Comparison of ENCODE assay signal across 33 cellular contexts in genomic region chr18:28458751-28459150, GRCh38.
"Had no signal": no experiment of that assay in that cellular context is flagged by ENCODE, and none has a peak within 500 bp of the region (broad histone marks: within the 10 kb centered on the region; RNA-seq: fewer than 3 reads in every experiment).

No MANE protein-coding gene starts in this region.

- FAIRE-seq: astrocyte, TTC549 had no signal

- ATAC-seq: activated CD8-positive, alpha-beta T cell treated with anti-CD3 and anti-CD28 coated beads for 36 hours; activated naive CD4-positive, alpha-beta T cell treated with anti-CD3 and anti-CD28 coated beads, Interleukin-2, amount 50 U/mL, for 72 hours; activated T-cell treated with anti-CD3 and anti-CD28 coated beads, Interleukin-2, amount 50 U/mL, for 4 hours; activated T-cell treated with anti-CD3 and anti-CD28 coated beads, Interleukin-2, amount 50 U/mL, for 72 hours; activated T-helper 17 cell treated with anti-CD3 and anti-CD28 coated beads, Interleukin-2, amount 50 U/mL, for 72 hours; body of pancreas had no signal

- H3K4me3 ChIP-seq: adrenal gland, body of pancreas, breast epithelium had no signal

- H3K27ac ChIP-seq: adrenal gland, body of pancreas, brain microvascular endothelial cell, breast epithelium, VCaP had no signal

- H3K9me3 ChIP-seq: adrenal gland, body of pancreas, breast epithelium had no signal

- DNase-seq: activated B cell treated with CpG ODN at 0.5 μM for 24 hours; activated CD4-positive, alpha-beta memory T cell treated with anti-CD3 and anti-CD28 coated beads for 36 hours; activated CD4-positive, alpha-beta T cell treated with anti-CD3 and anti-CD28 coated beads for 4 hours; activated CD4-positive, alpha-beta T cell treated with anti-CD3 and anti-CD28 coated beads, Interleukin-2, amount 10 ng/mL, durations not matched to agents 24 days and 14 days; activated CD4-positive, alpha-beta T cell treated with anti-CD3 and anti-CD28 coated beads, Interleukin-2, amount 50 U/mL, for 1 hour; activated CD4-positive, alpha-beta T cell treated with anti-CD3 and anti-CD28 coated beads, Interleukin-2, amount 50 U/mL, for 4 hours; activated CD4-positive, CD25-positive, alpha-beta regulatory T cell treated with anti-CD3 and anti-CD28 coated beads, Interleukin-2, amount 50 U/mL, for 72 hours; activated CD8-positive, alpha-beta memory T cell treated with anti-CD3 and anti-CD28 coated beads, Interleukin-2, amount 50 U/mL, for 4 hours; activated CD8-positive, alpha-beta T cell treated with anti-CD3 and anti-CD28 coated beads for 36 hours; activated effector memory CD4-positive, alpha-beta T cell treated with anti-CD3 and anti-CD28 coated beads, Interleukin-2, amount 50 U/mL, for 16 hours; activated gamma-delta T cell treated with Interleukin-2 at 50 U/mL for 16 hours; activated naive CD4-positive, alpha-beta T cell; activated naive CD4-positive, alpha-beta T cell treated with anti-CD3 and anti-CD28 coated beads for 36 hours; activated naive CD4-positive, alpha-beta T cell treated with anti-CD3 and anti-CD28 coated beads, Interleukin-2, amount 50 U/mL, for 16 hours; activated naive CD8-positive, alpha-beta T cell treated with anti-CD3 and anti-CD28 coated beads for 36 hours; activated T-cell treated with anti-CD3 and anti-CD28 coated beads for 4 hours; activated T-cell treated with anti-CD3 and anti-CD28 coated beads, Interleukin-2, amount 50 U/mL, for 1 hour; activated T-cell treated with anti-CD3 and anti-CD28 coated beads, Interleukin-2, amount 50 U/mL, for 4 hours; activated T-cell treated with anti-CD3 and anti-CD28 coated beads, Interleukin-2, amount 50 U/mL, for 72 hours; adrenal gland; amniotic stem cell; aorta; body of pancreas; brain microvascular endothelial cell; central memory CD4-positive, alpha-beta T cell; T-helper 2 cell; T-helper 9 cell had no signal

- H3K27me3 ChIP-seq: adrenal gland, body of pancreas, brain microvascular endothelial cell, breast epithelium had no signal

- H3K4me1 ChIP-seq: adrenal gland, body of pancreas, breast epithelium had no signal

- H3K36me3 ChIP-seq: adrenal gland, brain microvascular endothelial cell, breast epithelium had no signal
